In genomic region chr12:49843411-49843810, GRCh38 we compare ENCODE assay signal across 8 cellular contexts. TPM values are rescaled to one million over a fixed set of nuclear protein-coding genes. Genes with fewer than 3 reads are reported as not detected.
DNase-seq lines count a peak whose midpoint lies in the region; ATAC-seq and TF ChIP-seq lines count a peak whose summit lies in the region.

No MANE protein-coding gene starts in this region.

- H3K9ac ChIP-seq in skeletal muscle satellite cell (ENCODE audit: low read depth, low read length): peak overlapping the region; percentile 88

- peaks cover 9% of the 10 kb centered on the region; the same call in 1 of the 2 replicates for H3K4me1 ChIP-seq in GM23338 (ENCODE audit: insufficient read depth)
- H3K4me1 ChIP-seq in skeletal muscle satellite cell (ENCODE audit: control insufficient read depth, insufficient read depth, low read length): peaks cover 12% of the 10 kb centered on the region

- H3K36me3 ChIP-seq in GM23338 (ENCODE audit: insufficient read depth) (no peaks in the 10 kb centered on the region), skeletal muscle satellite cell (ENCODE audit: insufficient read depth, low read length) (no peaks in the 10 kb centered on the region)

- H3K9me3 Mint-ChIP-seq in GM23338: no peaks in the 10 kb centered on the region

- H3K36me3 Mint-ChIP-seq in GM23338 (ENCODE audit: low read depth): no peaks in the 10 kb centered on the region; the same call in 2 of the 3 replicates

- no peaks in the 10 kb centered on the region for H3K79me2 ChIP-seq in GM23338 (replicated peaks; ENCODE audit: insufficient read depth)

- no peaks in the 10 kb centered on the region for H3K9me3 ChIP-seq in skeletal muscle satellite cell (replicated peaks; ENCODE audit: low read length)

- H3K27ac Mint-ChIP-seq in GM23338: peak overlapping the region; percentile 95

- no peak for DNase-seq in GM23338 (ENCODE audit: low spot score)
- no peak for DNase-seq in foreskin fibroblast
- DNase-seq in NCI-H187 treated with DMSO at 0.1 percent for 48 hours (lab: John Stamatoyannopoulos, UW): no peak
- no peak for DNase-seq in central memory CD4-positive, alpha-beta T cell
- DNase-seq in omental fat pad (ENCODE audit: low spot score): no peak
- DNase-seq in NCI-H2107 treated with DMSO at 0.1 percent for 48 hours (lab: John Stamatoyannopoulos, UW; ENCODE audit: unreplicated experiment): no peak

- no peaks in the 10 kb centered on the region for H3K27me3 ChIP-seq in GM23338 (ENCODE audit: insufficient read depth)
- peaks cover 13% of the 10 kb centered on the region for H3K27me3 ChIP-seq in skeletal muscle satellite cell (ENCODE audit: control insufficient read depth, insufficient read depth, low read length)

- H2AFZ ChIP-seq in GM23338: peak overlapping the region; percentile 90

- peak overlapping the region; percentile 94 for H3K4me3 ChIP-seq in GM23338
- peak overlapping the region; percentile 93 to 96 for H3K4me3 ChIP-seq in foreskin fibroblast (ENCODE audit: low read depth in 1 of 2, low read length in 2 of 2)
- H3K4me3 ChIP-seq in skeletal muscle satellite cell (ENCODE audit: low read length): peak overlapping the region; percentile 75

- peaks cover 11% of the 10 kb centered on the region for H3F3A ChIP-seq in GM23338 (replicated peaks; ENCODE audit: low read depth)

- H3K4me2 ChIP-seq in GM23338 (peak overlapping the region; percentile 94), skeletal muscle satellite cell (ENCODE audit: low read length) (peak overlapping the region; percentile 81)

- H3K27me3 Mint-ChIP-seq in GM23338 (ENCODE audit: insufficient read depth, low read depth, poor library complexity): peaks cover 10% of the 10 kb centered on the region

- TF ChIP-seq CTCF in GM23338 (conservative IDR thresholded peaks at IDR 0.05; ENCODE audit: low read depth in 2 of 2) (no peak), VCaP (conservative IDR thresholded peaks at IDR 0.05) (no peak), foreskin fibroblast (IDR thresholded peaks at IDR 0.05; ENCODE audit: low read depth, low read length) (no peak), omental fat pad (IDR thresholded peaks at IDR 0.05) (no peak)

- H3K4me1 Mint-ChIP-seq in GM23338: peaks cover 14% of the 10 kb centered on the region

- peak overlapping the region; percentile 96 for H3K4me3 Mint-ChIP-seq in GM23338

- no peaks in the 10 kb centered on the region; the same call in 1 of the 2 replicates for H4K20me1 ChIP-seq in GM23338 (replicated peaks; ENCODE audit: insufficient read depth)

- ATAC-seq in GM23338 (no peak), omental fat pad (ENCODE audit: low FRiP score) (no peak)

- no peaks in the 10 kb centered on the region for H3K9me2 ChIP-seq in GM23338 (ENCODE audit: insufficient read depth)

- H3K27ac ChIP-seq in GM23338 (ENCODE audit: low read depth) (peak overlapping the region; percentile 90), VCaP (peak overlapping the region; percentile 97)

TF ChIP-seq in GM23338, 12 proteins besides CTCF, POLR2A, EP300 and RAD21 (continues in another document):
- TF ChIP-seq POLR2AphosphoS5 (IDR thresholded peaks at IDR 0.05; ENCODE audit: low read depth) (no peak), STAT1 (IDR thresholded peaks at IDR 0.05; ENCODE audit: unreplicated experiment) (no peak), ZNF114 (CRISPR knock-in tag; IDR thresholded peaks at IDR 0.05) (no peak), ETS1 (IDR thresholded peaks at IDR 0.05) (no peak), REST (IDR thresholded peaks at IDR 0.05; ENCODE audit: unreplicated experiment) (no peak), CREB1 (CRISPR knock-in tag; IDR thresholded peaks at IDR 0.05; ENCODE audit: low read depth) (no peak), JUNB (IDR thresholded peaks at IDR 0.05; ENCODE audit: unreplicated experiment) (no peak), ZNF331 (CRISPR knock-in tag; IDR thresholded peaks at IDR 0.05; ENCODE audit: low read depth) (no peak), EZH2 (IDR thresholded peaks at IDR 0.05; ENCODE audit: low read depth, unreplicated experiment) (no peak), EZH2phosphoT487 (IDR thresholded peaks at IDR 0.05; ENCODE audit: unreplicated experiment) (no peak), NANOG (IDR thresholded peaks at IDR 0.05; ENCODE audit: borderline replicate concordance) (no peak)

RNA-seq across cellular contexts. Expression of gene BCDIN3D, which starts 0.5 kb away (rescaled TPM):
- 1.8 and 2.1 TPM in 2 replicates for total RNA-seq in GM23338 (2014; rRNA removed; shearing (Covaris generic))
- polyA plus RNA-seq in GM23338 (2016; fragmentation: Nextera tagmentation; extraction: Ambion mirVana): 0.89 and 1.4 TPM in 2 replicates
- 3.0 and 4.4 TPM in 2 replicates for total RNA-seq in skeletal muscle satellite cell (2012; rRNA removed)
- 1 to 10 TPM; 1.9 to 3.5 (median 2.8) TPM for total RNA-seq in omental fat pad

RNA-seq across cellular contexts. Expression of gene NCKAP5L, which starts 15.2 kb away (rescaled TPM):
- 30.0 and 37.0 TPM in 2 replicates for total RNA-seq in GM23338 (2014; rRNA removed; shearing (Covaris generic))
- polyA plus RNA-seq in GM23338 (2016; fragmentation: Nextera tagmentation; extraction: Ambion mirVana): 10.2 TPM in 2 replicates
- 20.1 and 20.3 TPM in 2 replicates for total RNA-seq in skeletal muscle satellite cell (2012; rRNA removed)
- total RNA-seq in omental fat pad: 10 to 100 TPM; 14.2 to 20.3 (median 17.6) TPM
